In genomic region chr10:132637477-132638129, GRCh38 we compare ENCODE assay signal across 8 cellular contexts.
DNase-seq lines count a peak whose midpoint lies in the region; ATAC-seq, FAIRE-seq and TF ChIP-seq lines count a peak whose summit lies in the region.

No MANE protein-coding gene starts in this region.

- H3K36me3 ChIP-seq in Panc1 (ENCODE audit: control insufficient read depth, insufficient read depth, low read length) = no peaks in the 10 kb centered on the region

- H3K27ac ChIP-seq in Panc1 (ENCODE audit: low read length) = no peak overlapping the region
- peak overlapping the region; percentile 43 for H3K27ac ChIP-seq in layer of hippocampus (ENCODE audit: low read depth, low read length)
- H3K27ac ChIP-seq in substantia nigra (ENCODE audit: low read depth, low read length, poor library complexity, severe bottlenecking) = peak overlapping the region; percentile 77

- no TSS peak for BruUV-seq in Panc1 (replicated peaks; lab: Mats Ljungman, UMichigan)

- peak; percentile 76 for DNase-seq in activated CD4-positive, alpha-beta T cell treated with anti-CD3 and anti-CD28 coated beads, Interleukin-2, amount 10 ng/mL, durations not matched to agents 24 days and 14 days
- no peak for DNase-seq in activated CD4-positive, alpha-beta T cell treated with anti-CD3 and anti-CD28 coated beads for 1 hour
- DNase-seq in Panc1 (ENCODE audit: low read depth, low spot score) (peak; percentile 56), substantia nigra (lab: John Stamatoyannopoulos, UW) (peak in 9 of 49 donors; percentile 24 to 65 (median 34))

- CTCF ChIA-PET in Panc1 (lab: Charles Lee) = no interaction called here

- intact Hi-C loops in activated CD4-positive, alpha-beta T cell treated with anti-CD3 and anti-CD28 coated beads, Interleukin-2, amount 10 ng/mL, durations not matched to agents 24 days and 14 days (cut with micrococcal nuclease) = loop anchor here (1.0 to 10.0 kb wide), 2 partner anchors 103 to 179 kb away; partner anchors contain the start of gene INPP5A
- intact Hi-C loops in Panc1 (cut with micrococcal nuclease; ENCODE audit: unreplicated experiment) = loop anchor here (1.0 kb wide), 1 partner anchor 179 kb away; no protein-coding TSS in a partner anchor

- peaks cover 2% of the 10 kb centered on the region for H3K27me3 Mint-ChIP-seq in activated CD4-positive, alpha-beta T cell treated with anti-CD3 and anti-CD28 coated beads, Interleukin-2, amount 10 ng/mL, durations not matched to agents 24 days and 14 days

- H3K36me3 Mint-ChIP-seq in activated CD4-positive, alpha-beta T cell treated with anti-CD3 and anti-CD28 coated beads, Interleukin-2, amount 10 ng/mL, durations not matched to agents 24 days and 14 days (ENCODE audit: low read depth) = no peaks in the 10 kb centered on the region

- POLR2A ChIA-PET in Panc1 (lab: Charles Lee) = no interaction called here

- H3K4me3 ChIP-seq in Panc1 (ENCODE audit: low read depth in 2 of 2, low read length in 2 of 2) = peak overlapping the region in 1 of 2 experiments; percentile 2; a peak in 1 of 4 replicates

- in situ Hi-C loops in Panc1 (cut with HindIII; ENCODE audit: low pct_unique_long_range_greater_than_20kb, low sequenced_read_pairs) = no loop called here

- TF ChIP-seq CTCF in Panc1 (IDR thresholded peaks at IDR 0.05) = peak; percentile 87

- ATAC-seq in HG02759 (IDR thresholded peaks at IDR 0.05; ENCODE audit: unreplicated experiment) (peak; percentile 55), Panc1 (peak; percentile 90), HG03469 (IDR thresholded peaks at IDR 0.05; ENCODE audit: unreplicated experiment) (no peak)

- H3K4me3 Mint-ChIP-seq in activated CD4-positive, alpha-beta T cell treated with anti-CD3 and anti-CD28 coated beads, Interleukin-2, amount 10 ng/mL, durations not matched to agents 24 days and 14 days = no peak overlapping the region

- peaks cover 15% of the 10 kb centered on the region for H3K4me1 Mint-ChIP-seq in activated CD4-positive, alpha-beta T cell treated with anti-CD3 and anti-CD28 coated beads, Interleukin-2, amount 10 ng/mL, durations not matched to agents 24 days and 14 days

- H3K27me3 ChIP-seq in Panc1 (ENCODE audit: control insufficient read depth, insufficient read depth, low read length) (no peaks in the 10 kb centered on the region), layer of hippocampus (ENCODE audit: control insufficient read depth, insufficient read depth, low read length) (no peaks in the 10 kb centered on the region)

- peak; percentile 33 for FAIRE-seq in colon (lab: Jason Lieb, UNC)

- H3K4me1 ChIP-seq in Panc1 (ENCODE audit: control insufficient read depth, insufficient read depth, low read length) = peaks cover 10% of the 10 kb centered on the region

- no peak overlapping the region for H3K27ac Mint-ChIP-seq in activated CD4-positive, alpha-beta T cell treated with anti-CD3 and anti-CD28 coated beads, Interleukin-2, amount 10 ng/mL, durations not matched to agents 24 days and 14 days

- H3K9me3 ChIP-seq in Panc1 (ENCODE audit: control insufficient read depth, insufficient read depth, low read depth, low read length) = no peaks in the 10 kb centered on the region

- no peaks in the 10 kb centered on the region for H3K9me3 Mint-ChIP-seq in activated CD4-positive, alpha-beta T cell treated with anti-CD3 and anti-CD28 coated beads, Interleukin-2, amount 10 ng/mL, durations not matched to agents 24 days and 14 days
